9 cellular contexts compared by ENCODE assay signal in genomic region chr12:51823875-51824565, GRCh38. TPM values are rescaled to one million over a fixed set of nuclear protein-coding genes. Genes with fewer than 3 reads are reported as not detected.
DNase-seq lines count a peak whose midpoint lies in the region; ATAC-seq, FAIRE-seq and TF ChIP-seq lines count a peak whose summit lies in the region.
"Had no signal": no experiment of that assay in that cellular context is flagged by ENCODE, and none has a peak within 500 bp of the region (broad histone marks: within the 10 kb centered on the region; RNA-seq: fewer than 3 reads in every experiment).

No MANE protein-coding gene starts in this region.

- H3K9me3 Mint-ChIP-seq in CD4-positive, alpha-beta T cell: no peaks in the 10 kb centered on the region
- H3K9me3 Mint-ChIP-seq: naive B cell had no signal

- H3K27me3 Mint-ChIP-seq in CD4-positive, alpha-beta T cell: peaks cover 4% of the 10 kb centered on the region

- no peaks in the 10 kb centered on the region for H3K27me3 ChIP-seq in CD4-positive, alpha-beta T cell (ENCODE audit: control insufficient read depth, insufficient read depth, low read length)
- no peaks in the 10 kb centered on the region for H3K27me3 ChIP-seq in HAP-1 (ENCODE audit: low read depth)
- peaks cover 0 to 18% (median 9%) of the 10 kb centered on the region in 4 donors for H3K27me3 ChIP-seq in upper lobe of left lung

- H3K4me1 Mint-ChIP-seq in CD4-positive, alpha-beta T cell (ENCODE audit: low read depth): peaks cover 38% of the 10 kb centered on the region

- H3K36me3 ChIP-seq in HAP-1 (replicated peaks) (no peaks in the 10 kb centered on the region), upper lobe of left lung (no peaks in the 10 kb centered on the region)

- H3K4me1 ChIP-seq in HAP-1: no peaks in the 10 kb centered on the region; the same call in none of the 2 replicates
- peaks cover 6 to 40% (median 17%) of the 10 kb centered on the region in 4 donors for H3K4me1 ChIP-seq in upper lobe of left lung

- intact Hi-C loops in CD4-positive, alpha-beta T cell (cut with DNase I, micrococcal nuclease): loop anchor here in 1 of 2 experiments (2.0 to 10.0 kb wide), 2 partner anchors 251 to 403 kb away; partner anchors contain the start of gene SMIM41

- TF ChIP-seq CTCF in CD4-positive, alpha-beta T cell (IDR thresholded peaks at IDR 0.05): peak; percentile 43
- peak; percentile 62 for TF ChIP-seq CTCF in astrocyte of the spinal cord (IDR thresholded peaks at IDR 0.05; ENCODE audit: low read depth, low read length)
- TF ChIP-seq CTCF in upper lobe of left lung (IDR thresholded peaks at IDR 0.05): peak in 5 of 6 experiments; percentile 21 to 46 (median 43)

- no peak for TF ChIP-seq POLR2A in upper lobe of left lung (IDR thresholded peaks at IDR 0.05)

- POLR2A ChIA-PET in CD4-positive, alpha-beta T cell (lab: Charles Lee): interaction anchor here (1.4 to 1.5 kb wide), 2 partner anchors 9 to 10 kb away, joined by 4 to 7 read pairs; no protein-coding TSS in a partner anchor

- H3K36me3 Mint-ChIP-seq in CD4-positive, alpha-beta T cell (ENCODE audit: low read depth): no peaks in the 10 kb centered on the region
- H3K36me3 Mint-ChIP-seq: naive B cell had no signal

- peak overlapping the region; percentile 66 for H3K27ac Mint-ChIP-seq in CD4-positive, alpha-beta T cell

- H3K4me3 ChIP-seq in HAP-1 (no peak overlapping the region), astrocyte of the spinal cord (ENCODE audit: low read depth, low read length) (no peak overlapping the region), upper lobe of left lung (no peak overlapping the region)

- peak overlapping the region; percentile 85 for H3K4me3 Mint-ChIP-seq in CD4-positive, alpha-beta T cell

- in situ Hi-C loops in HAP-1 (cut with MboI; ENCODE audit: low sequenced_read_pairs) (loop anchor here (10.0 kb wide), 1 partner anchor 399 kb away; the partner anchor contains the start of gene SLC4A8), astrocyte of the spinal cord (cut with HindIII; ENCODE audit: low sequenced_read_pairs) (no loop called here)

- FAIRE-seq in islet of Langerhans (lab: Jason Lieb, UNC): peak; percentile 78

- DNase-seq in CD4-positive, alpha-beta T cell: peak in 1 of 10 experiments; percentile 8
- DNase-seq in HAP-1 (ENCODE audit: low spot score in 2 of 2) (peak; percentile 55 to 75), NCI-H460 (ENCODE audit: extremely low read depth, low read depth) (peak; percentile 74), astrocyte of the spinal cord (ENCODE audit: low read depth, low spot score) (peak; percentile 54), upper lobe of left lung (no peak), GOT3 (lab: John Stamatoyannopoulos, UW) (no peak)
- DNase-seq: naive B cell had no signal

- ATAC-seq in CD4-positive, alpha-beta T cell (ENCODE audit: poor library complexity): no peak
- ATAC-seq in upper lobe of left lung (ENCODE audit: low FRiP score in 2 of 2) (no peak), GM18909 (IDR thresholded peaks at IDR 0.05; ENCODE audit: poor library complexity, unreplicated experiment) (no peak)

- H3K27ac ChIP-seq in CD4-positive, alpha-beta T cell (ENCODE audit: low read depth, low read length): no peak overlapping the region
- no peak overlapping the region for H3K27ac ChIP-seq in upper lobe of left lung

- TF ChIP-seq EP300 in upper lobe of left lung (IDR thresholded peaks at IDR 0.05): no peak

- CTCF ChIA-PET in CD4-positive, alpha-beta T cell (lab: Charles Lee): interaction anchor here (0.6 to 3.3 kb wide), 5 partner anchors 8 to 399 kb away, joined by 3 to 19 read pairs (median 3); partner anchors contain the start of gene SLC4A8

- no peaks in the 10 kb centered on the region for H3K9me3 ChIP-seq in CD4-positive, alpha-beta T cell (ENCODE audit: control insufficient read depth, low read length)
- H3K9me3 ChIP-seq in HAP-1 (no peaks in the 10 kb centered on the region), upper lobe of left lung (no peaks in the 10 kb centered on the region)

- 20 to 26% methylated on average over 6 of the region's 6 CpGs for WGBS in upper lobe of left lung, 2 donors

RNA-seq across cellular contexts. Expression of gene FIGNL2, which starts 24.5 kb away (rescaled TPM):
- 1 to 10 TPM; 1.2 to 1.3 TPM for total RNA-seq in CD4-positive, alpha-beta T cell
- 0.06 and 0.10 TPM in 2 replicates for total RNA-seq in NCI-H460 (2014; rRNA removed; shearing (Covaris generic))
- polyA plus RNA-seq in NCI-H460 (2014; cell fraction: nucleus; rRNA removed): 0.14 TPM in 1 of 2 replicates, not detected in the other
- 1 to 10 TPM in 2 of 6 donors, under 1 TPM in 3, not detected in 1; 0.22 to 1.5 (median 0.39) TPM for total RNA-seq in upper lobe of left lung

Comparison
In these comparisons a context has a peak if more than half of its experiments do, and no peak if none do; other contexts are left out.
1. DNase-seq: peak in HAP-1 (2 of 2), NCI-H460 (single experiment) and astrocyte of the spinal cord (single experiment); none in upper lobe of left lung (0 of 2) and GOT3 (single experiment).
2. Peak in every context shown above with its lines, with median percentiles within 50 percentile points of each other: CTCF ChIP-seq.